In genomic region chr6:153780011-153780410, GRCh38 we compare ENCODE assay signal across 29 cellular contexts.
"Had no signal": no experiment of that assay in that cellular context is flagged by ENCODE, and none has a peak within 500 bp of the region (broad histone marks: within the 10 kb centered on the region; RNA-seq: fewer than 3 reads in every experiment).

No MANE protein-coding gene starts in this region.

- H3K9me3 ChIP-seq: colonic mucosa, esophagus squamous epithelium, gastrocnemius medialis had no signal

- DNase-seq: colonic mucosa; cortex of kidney; dermis blood vessel endothelial cell; dorsolateral prefrontal cortex; effector CD4-positive, alpha-beta T cell; effector CD8-positive, alpha-beta T cell; effector memory CD4-positive, alpha-beta T cell; effector memory CD8-positive, alpha-beta T cell; endodermal cell; erythroblast; esophagus squamous epithelium; foreskin fibroblast; foreskin keratinocyte; foreskin melanocyte; gastrocnemius medialis; glutamatergic neuron; head of caudate nucleus; heart left ventricle; heart right ventricle had no signal

- H3K27me3 ChIP-seq: colonic mucosa, dorsolateral prefrontal cortex, esophagus muscularis mucosa, esophagus squamous epithelium, foreskin keratinocyte, gastrocnemius medialis, gastroesophageal sphincter, heart left ventricle, heart right ventricle had no signal

- H3K27ac Mint-ChIP-seq: dendritic cell treated with granulocyte-macrophage colony-stimulating factor and Interleukin-4, amounts not matched to agents 40 ng/mL and 50 ng/mL, for 4 days; effector memory CD8-positive, alpha-beta T cell; endodermal cell had no signal

- FAIRE-seq: colon, endometrium, endothelial cell of umbilical vein, frontal cortex had no signal

- H3K27me3 Mint-ChIP-seq: effector memory CD8-positive, alpha-beta T cell had no signal

- H3K4me1 Mint-ChIP-seq: endodermal cell had no signal

- H3K4me3 Mint-ChIP-seq: dendritic cell treated with granulocyte-macrophage colony-stimulating factor and Interleukin-4, amounts not matched to agents 40 ng/mL and 50 ng/mL, for 4 days; effector memory CD8-positive, alpha-beta T cell; endodermal cell had no signal

- H3K4me3 ChIP-seq: colonic mucosa, coronary artery, dorsolateral prefrontal cortex, esophagus muscularis mucosa, esophagus squamous epithelium, gastrocnemius medialis, gastroesophageal sphincter, heart left ventricle, heart right ventricle had no signal

- H3K36me3 ChIP-seq: colonic mucosa, esophagus muscularis mucosa, esophagus squamous epithelium, gastrocnemius medialis, gastroesophageal sphincter, heart left ventricle, heart right ventricle had no signal

- ATAC-seq: effector memory CD8-positive, alpha-beta T cell; esophagus mucosa; foreskin keratinocyte; gastrocnemius medialis; gastroesophageal sphincter; heart left ventricle; heart right ventricle had no signal

- H3K27ac ChIP-seq: colonic mucosa, coronary artery, dorsolateral prefrontal cortex, epithelial cell of prostate, esophagus muscularis mucosa, esophagus squamous epithelium, foreskin keratinocyte, gastrocnemius medialis, gastroesophageal sphincter, heart left ventricle, heart right ventricle had no signal

- H3K4me1 ChIP-seq: colonic mucosa, esophagus muscularis mucosa, esophagus squamous epithelium, foreskin keratinocyte, gastrocnemius medialis, gastroesophageal sphincter, heart left ventricle, heart right ventricle had no signal
